8 cellular contexts compared by ENCODE assay signal in the genomic region with DNA sequence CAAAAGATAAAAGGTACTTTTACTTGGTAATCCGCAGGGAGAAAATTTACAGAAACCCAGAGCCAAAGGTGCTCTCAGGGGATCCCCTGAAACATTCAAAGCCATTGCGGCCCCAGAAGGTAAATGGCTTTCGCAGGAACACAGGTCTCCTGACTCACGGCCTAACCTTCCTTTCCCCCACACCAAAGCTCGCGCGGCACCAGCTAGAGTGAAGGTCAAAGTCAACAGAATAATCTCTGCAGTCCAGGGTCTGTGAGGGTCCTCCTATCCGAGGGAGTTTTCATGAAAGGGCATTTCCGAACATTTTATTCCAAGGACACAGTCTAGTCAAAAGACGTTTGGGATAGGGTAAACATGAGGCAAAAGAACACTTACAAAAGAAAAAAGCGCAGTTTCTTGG. TPM values are rescaled to one million over a fixed set of nuclear protein-coding genes. Genes with fewer than 3 reads are reported as not detected.
DNase-seq lines count a peak whose midpoint lies in the region; TF ChIP-seq lines count a peak whose summit lies in the region.

No MANE protein-coding gene starts in this region.

- H3K27ac ChIP-seq in HUES6 (ENCODE audit: low read depth, low read length) (no peak overlapping the region), substantia nigra (ENCODE audit: low read depth, low read length, poor library complexity, severe bottlenecking) (peak overlapping the region; percentile 29)

- H3K4me3 ChIP-seq in HUES6 (ENCODE audit: low read depth, low read length) (peak overlapping the region; percentile 77), astrocyte of the cerebellum (ENCODE audit: low read depth, low read length) (peak overlapping the region; percentile 61), kidney epithelial cell (ENCODE audit: low read depth, low read length) (peak overlapping the region; percentile 79)

- DNase-seq in astrocyte of the cerebellum (ENCODE audit: low read depth) (no peak), kidney epithelial cell (ENCODE audit: low read depth) (no peak), substantia nigra (lab: John Stamatoyannopoulos, UW) (peak in 4 of 49 donors; percentile 0 to 11 (median 1)), DMS79 (lab: John Stamatoyannopoulos, UW) (no peak), ecto neural progenitor cell (ENCODE audit: low spot score) (no peak), T-helper 9 cell (no peak), NCI-H1105 (lab: John Stamatoyannopoulos, UW) (no peak)

- H3K36me3 ChIP-seq in HUES6 (ENCODE audit: control insufficient read depth, insufficient read depth, low read length), result no peaks in the 10 kb centered on the region
- H3K36me3 ChIP-seq in kidney epithelial cell (ENCODE audit: control insufficient read depth, insufficient read depth, low read length), result no peaks in the 10 kb centered on the region

- in situ Hi-C loops in astrocyte of the cerebellum (cut with HindIII; ENCODE audit: low sequenced_read_pairs), result no loop called here

- TF ChIP-seq CTCF in astrocyte of the cerebellum (IDR thresholded peaks at IDR 0.05; ENCODE audit: low read depth, low read length, missing control alignments), result no peak
- no peak for TF ChIP-seq CTCF in kidney epithelial cell (IDR thresholded peaks at IDR 0.05; ENCODE audit: insufficient read depth, low read length, poor library complexity, severe bottlenecking)

- no peaks in the 10 kb centered on the region for H3K9me3 ChIP-seq in HUES6 (ENCODE audit: control insufficient read depth, insufficient read depth, low read depth, low read length)

- H3K4me1 ChIP-seq in HUES6 (ENCODE audit: control insufficient read depth, insufficient read depth, low read length), result peaks cover 28% of the 10 kb centered on the region

- H3K27me3 ChIP-seq in HUES6 (ENCODE audit: control insufficient read depth, insufficient read depth, low read length) (peaks cover 6% of the 10 kb centered on the region; the same call in 1 of the 2 replicates), kidney epithelial cell (ENCODE audit: control insufficient read depth, insufficient read depth, low read length) (no peaks in the 10 kb centered on the region)

- H3K9ac ChIP-seq in HUES6 (ENCODE audit: low read length), result peak overlapping the region; percentile 45

RNA-seq across cellular contexts. Expression of a gene that starts 0.6 kb away (rescaled TPM):
- total RNA-seq in kidney epithelial cell, result 5.2 and 16.4 TPM in 2 replicates

RNA-seq across cellular contexts. Expression of a gene that starts 34.0 kb away (rescaled TPM):
- total RNA-seq in kidney epithelial cell, result 1.9 and 3.6 TPM in 2 replicates

RNA-seq across cellular contexts. Expression of a gene that starts 56.7 kb away (rescaled TPM):
- total RNA-seq in kidney epithelial cell, result 5.7 and 6.9 TPM in 2 replicates
